15 cellular contexts compared by ENCODE assay signal in genomic region chr14:96029089-96029650, GRCh38. TPM values are rescaled to one million over a fixed set of nuclear protein-coding genes. Genes with fewer than 3 reads are reported as not detected.
A peak's percentile ranks its signal among the peaks of the same experiment; 100 is the strongest.
DNase-seq lines count a peak whose midpoint lies in the region; ATAC-seq and TF ChIP-seq lines count a peak whose summit lies in the region.
"Had no signal": no experiment of that assay in that cellular context is flagged by ENCODE, and none has a peak within 500 bp of the region (broad histone marks: within the 10 kb centered on the region; RNA-seq: fewer than 3 reads in every experiment).

No MANE protein-coding gene starts in this region.

- peaks cover 0 to 22% (median 0%) of the 10 kb centered on the region in 3 donors for H3K4me1 ChIP-seq in gastroesophageal sphincter
- peaks cover 0 to 9% of the 10 kb centered on the region in 2 donors for H3K4me1 ChIP-seq in lung (ENCODE audit: control insufficient read depth in 2 of 2, insufficient read depth in 2 of 2, low read length in 2 of 2)
- peaks cover 0 to 5% (median 0%) of the 10 kb centered on the region in 4 donors for H3K4me1 ChIP-seq in stomach
- H3K4me1 ChIP-seq: A549, Caco-2, HAP-1 had no signal

- H3K9me3 Mint-ChIP-seq in activated CD4-positive, alpha-beta T cell treated with anti-CD3 and anti-CD28 coated beads, Interleukin-2, amount 10 ng/mL, durations not matched to agents 7 days and 5 days: no peaks in the 10 kb centered on the region
- H3K9me3 Mint-ChIP-seq: CD8-positive, alpha-beta memory T cell had no signal

- no peak for TF ChIP-seq POLR2A in gastroesophageal sphincter (IDR thresholded peaks at IDR 0.05)
- TF ChIP-seq POLR2A in stomach (IDR thresholded peaks at IDR 0.05): no peak

- intact Hi-C loops in stomach (cut with DNase I; ENCODE audit: low total_unique reads): no loop called here

- H3K4me1 Mint-ChIP-seq in activated CD4-positive, alpha-beta T cell treated with anti-CD3 and anti-CD28 coated beads, Interleukin-2, amount 10 ng/mL, durations not matched to agents 7 days and 5 days: peaks cover 13% of the 10 kb centered on the region
- H3K4me1 Mint-ChIP-seq: CD14-positive monocyte had no signal

- no peaks in the 10 kb centered on the region for H3K27me3 Mint-ChIP-seq in activated CD4-positive, alpha-beta T cell treated with anti-CD3 and anti-CD28 coated beads, Interleukin-2, amount 10 ng/mL, durations not matched to agents 7 days and 5 days

- H3K4me3 ChIP-seq in gastroesophageal sphincter (no peak overlapping the region), lung (no peak overlapping the region), stomach (no peak overlapping the region)
- H3K4me3 ChIP-seq: A549, HAP-1 had no signal

- DNase-seq in lung (ENCODE audit: low spot score) (peak; percentile 60), stomach (no peak), NCI-H748 (lab: John Stamatoyannopoulos, UW; ENCODE audit: unreplicated experiment) (no peak), UCSD-AML1 (lab: John Stamatoyannopoulos, UW; ENCODE audit: unreplicated experiment) (no peak), Ammon's horn (ENCODE audit: low spot score) (no peak)
- no peak for DNase-seq in activated CD4-positive, alpha-beta T cell treated with anti-CD3 and anti-CD28 coated beads, Interleukin-2, amount 10 ng/mL, durations not matched to agents 7 days and 5 days
- DNase-seq: Caco-2; CD8-positive, alpha-beta memory T cell; DND-41; GDM1; GOT3 had no signal

- TF ChIP-seq CTCF in gastroesophageal sphincter (IDR thresholded peaks at IDR 0.05) (no peak), lung (IDR thresholded peaks at IDR 0.05; ENCODE audit: control extremely low read depth, extremely low read depth) (no peak), stomach (IDR thresholded peaks at IDR 0.05) (no peak)

- POLR2A ChIA-PET in activated CD4-positive, alpha-beta T cell treated with anti-CD3 and anti-CD28 coated beads, Interleukin-2, amount 10 ng/mL, durations not matched to agents 7 days and 5 days (lab: Charles Lee): no interaction called here

- no peak overlapping the region for H3K27ac Mint-ChIP-seq in activated CD4-positive, alpha-beta T cell treated with anti-CD3 and anti-CD28 coated beads, Interleukin-2, amount 10 ng/mL, durations not matched to agents 7 days and 5 days
- H3K27ac Mint-ChIP-seq: CD14-positive monocyte; CD8-positive, alpha-beta memory T cell had no signal

- CTCF ChIA-PET in activated CD4-positive, alpha-beta T cell treated with anti-CD3 and anti-CD28 coated beads, Interleukin-2, amount 10 ng/mL, durations not matched to agents 7 days and 5 days (lab: Charles Lee): no interaction called here

- H3K36me3 ChIP-seq in gastroesophageal sphincter: no peaks in the 10 kb centered on the region
- no peaks in the 10 kb centered on the region for H3K36me3 ChIP-seq in lung (ENCODE audit: control insufficient read depth in 2 of 2, insufficient read depth in 2 of 2, low read length in 2 of 2)
- H3K36me3 ChIP-seq in stomach: no peaks in the 10 kb centered on the region
- H3K36me3 ChIP-seq: HAP-1 had no signal

- H3K27me3 ChIP-seq in gastroesophageal sphincter (no peaks in the 10 kb centered on the region), lung (ENCODE audit: control insufficient read depth, insufficient read depth) (no peaks in the 10 kb centered on the region), stomach (no peaks in the 10 kb centered on the region)

- no peak for TF ChIP-seq EP300 in gastroesophageal sphincter (IDR thresholded peaks at IDR 0.05)
- peak; percentile 90 for TF ChIP-seq EP300 in stomach (IDR thresholded peaks at IDR 0.05)

- ATAC-seq in gastroesophageal sphincter (peak; percentile 69), lung (ENCODE audit: insufficient read depth, low FRiP score) (no peak)
- ATAC-seq: A549 had no signal

- H3K27ac ChIP-seq in gastroesophageal sphincter (peak overlapping the region in 2 of 4 donors; percentile 43 to 76), lung (ENCODE audit: low read depth in 1 of 2, low read length in 1 of 2) (peak overlapping the region in 1 of 2 donors; percentile 37), stomach (peak overlapping the region in 2 of 5 donors; percentile 42 to 77)
- H3K27ac ChIP-seq: A549 had no signal

- WGBS in gastroesophageal sphincter (ENCODE audit: low coverage in 1 of 2), 2 donors: 63 to 70% methylated on average over 3 to 4 of the region's 4 CpGs
- 71 to 83% methylated on average over 4 of the region's 4 CpGs for WGBS in lung, 2 donors
- WGBS in stomach, 5 donors: 69 to 83% (median 75%) methylated on average over 4 of the region's 4 CpGs

- H3K4me3 Mint-ChIP-seq in activated CD4-positive, alpha-beta T cell treated with anti-CD3 and anti-CD28 coated beads, Interleukin-2, amount 10 ng/mL, durations not matched to agents 7 days and 5 days: no peak overlapping the region
- H3K4me3 Mint-ChIP-seq: CD14-positive monocyte; CD8-positive, alpha-beta memory T cell had no signal

- no peaks in the 10 kb centered on the region for H3K36me3 Mint-ChIP-seq in activated CD4-positive, alpha-beta T cell treated with anti-CD3 and anti-CD28 coated beads, Interleukin-2, amount 10 ng/mL, durations not matched to agents 7 days and 5 days (ENCODE audit: low read depth)
- H3K36me3 Mint-ChIP-seq: CD14-positive monocyte; CD8-positive, alpha-beta memory T cell had no signal

- H3K9me3 ChIP-seq in gastroesophageal sphincter: no peaks in the 10 kb centered on the region
- no peaks in the 10 kb centered on the region for H3K9me3 ChIP-seq in lung (ENCODE audit: control insufficient read depth in 2 of 2, insufficient read depth in 1 of 2, low read length in 1 of 2)
- no peaks in the 10 kb centered on the region for H3K9me3 ChIP-seq in stomach
- H3K9me3 ChIP-seq: A549, Caco-2, HAP-1 had no signal

RNA-seq across cellular contexts. Expression of gene C14orf132, which starts 10.0 kb away (rescaled TPM):
- total RNA-seq in gastroesophageal sphincter: 100 to 1,000 TPM in 1 of 4 donors, 10 to 100 TPM in 3; 52.0 to 135 (median 74.6) TPM
- total RNA-seq in lung: 10 to 100 TPM; 21.7 to 49.3 TPM
- 10 to 100 TPM in 1 of 2 donors, 1 to 10 TPM in 1; 9.8 to 27.7 TPM for polyA plus RNA-seq in lung
- 10 to 100 TPM in 4 of 5 donors, 1 to 10 TPM in 1; 7.5 to 22.8 (median 17.5) TPM for total RNA-seq in stomach
- polyA plus RNA-seq in stomach: 10 to 100 TPM in 1 of 3 donors, 1 to 10 TPM in 2; 4.6 to 10.0 (median 6.5) TPM
- total RNA-seq in activated CD4-positive, alpha-beta T cell treated with anti-CD3 and anti-CD28 coated beads, Interleukin-2, amount 10 ng/mL, durations not matched to agents 7 days and 5 days: 1 to 10 TPM; 1.2 to 1.5 TPM
- polyA plus RNA-seq: CD14-positive monocyte had no signal
